In the genomic region with DNA sequence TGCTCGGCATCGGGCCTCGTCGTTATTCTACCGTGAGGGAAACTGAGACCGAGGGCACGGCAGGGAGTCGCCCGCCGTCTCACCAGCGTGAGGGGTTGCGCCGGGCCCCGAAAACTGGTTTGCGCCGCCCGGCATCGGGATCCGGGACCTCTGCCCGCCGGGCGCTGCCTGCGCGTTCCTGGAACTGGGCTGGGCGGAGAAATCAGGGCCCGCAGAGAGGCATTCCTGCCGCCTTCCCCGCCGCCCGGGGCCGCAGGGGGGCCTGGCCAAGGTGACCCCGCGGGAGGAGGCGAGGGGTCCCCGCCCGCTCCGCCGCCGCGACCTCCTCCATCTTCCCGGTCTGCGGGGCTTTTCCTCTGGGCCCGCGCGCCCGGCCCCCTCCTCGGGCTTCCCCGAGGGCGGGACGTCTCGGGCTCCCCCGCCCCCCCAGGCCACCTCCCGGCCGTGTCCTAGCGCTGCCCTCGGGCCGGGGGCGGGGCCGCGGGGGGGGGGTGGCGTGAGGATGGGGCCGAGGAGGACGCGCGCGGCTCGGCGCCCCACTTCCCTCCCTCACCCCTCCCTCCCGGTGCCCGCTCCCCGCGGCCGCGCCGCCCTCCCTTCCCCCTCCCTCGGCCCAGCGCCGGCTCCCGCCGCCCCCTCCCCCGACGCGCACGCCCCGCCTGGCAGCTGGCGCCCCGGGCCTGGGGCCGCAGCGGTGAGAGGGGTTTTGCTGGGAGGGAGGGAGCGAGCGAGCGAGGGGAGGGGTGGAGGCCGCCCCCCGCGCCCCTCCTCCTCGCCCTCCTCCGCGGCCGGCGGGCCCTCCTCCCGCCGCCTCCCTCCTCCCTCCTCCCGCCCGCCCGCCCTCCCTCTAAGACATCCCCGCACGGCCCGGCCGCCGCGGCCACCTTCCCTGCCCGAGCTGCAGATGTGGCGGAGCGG, we compare ENCODE assay signal across 8 cellular contexts. TPM values are rescaled to one million over a fixed set of nuclear protein-coding genes. Genes with fewer than 3 reads are reported as not detected.
DNase-seq lines count a peak whose midpoint lies in the region; FAIRE-seq lines count a peak whose summit lies in the region.

TSS of gene GLIS2 (plus strand) at position 883 of the 918 bp plus-strand sequence. CDS start 16,214 bp downstream, outside the sequence.

- H3K27ac ChIP-seq in neuronal stem cell (replicated peaks; ENCODE audit: low read length) = no peak within 1 kb of the TSS

- H3K14ac ChIP-seq in neuronal stem cell (ENCODE audit: low read length) = peak within 1 kb of the TSS; percentile 90

- peak within 1 kb of the TSS; percentile 100 for H2BK12ac ChIP-seq in neuronal stem cell (ENCODE audit: low read length)

- H3K27me3 ChIP-seq in neuronal stem cell (ENCODE audit: control insufficient read depth in 3 of 3, insufficient read depth in 3 of 3, low read depth in 1 of 3, low read length in 3 of 3) = peaks cover 0 to 19% (median 0%) of the 10 kb centered on the region in 3 experiments

- H3K18ac ChIP-seq in neuronal stem cell (ENCODE audit: low read length) = peak within 1 kb of the TSS; percentile 96

- H3K27me3 Mint-ChIP-seq in activated naive CD4-positive, alpha-beta T cell treated with anti-CD3 and anti-CD28 coated beads, Interleukin-2, amount 50 U/mL, for 24 hours = peaks cover 15% of the 10 kb centered on the region

- H3K9me3 Mint-ChIP-seq in activated naive CD4-positive, alpha-beta T cell treated with anti-CD3 and anti-CD28 coated beads, Interleukin-2, amount 50 U/mL, for 24 hours = no peaks in the 10 kb centered on the region

- FAIRE-seq in frontal cortex (lab: Jason Lieb, UNC) = no peak

- H2AK5ac ChIP-seq in neuronal stem cell (ENCODE audit: low read depth, low read length) = peak within 1 kb of the TSS; percentile 99

- H3K27ac Mint-ChIP-seq in activated naive CD4-positive, alpha-beta T cell treated with anti-CD3 and anti-CD28 coated beads, Interleukin-2, amount 50 U/mL, for 24 hours = no peak within 1 kb of the TSS

- peak within 1 kb of the TSS; percentile 92 for H3K9ac ChIP-seq in neuronal stem cell (ENCODE audit: low read depth, low read length, poor library complexity)

- no CpG with 5 or more reads among the region's 114 CpGs for WGBS in neuronal stem cell (ENCODE audit: extremely low coverage in 2 of 2, insufficient read length in 2 of 2, insufficient replicate concordance in 1 of 2), 2 donors

- peak within 1 kb of the TSS; percentile 88 for H2BK5ac ChIP-seq in neuronal stem cell (ENCODE audit: low read length)

- H4K91ac ChIP-seq in neuronal stem cell (ENCODE audit: low read depth, low read length, poor library complexity) = peak within 1 kb of the TSS; percentile 92

- H3K36me3 Mint-ChIP-seq in activated naive CD4-positive, alpha-beta T cell treated with anti-CD3 and anti-CD28 coated beads, Interleukin-2, amount 50 U/mL, for 24 hours = no peaks in the 10 kb centered on the region

- peak within 1 kb of the TSS; percentile 85 for H3K23ac ChIP-seq in neuronal stem cell (ENCODE audit: low read depth, low read length, poor library complexity)

- H3K4me1 ChIP-seq in neuronal stem cell (ENCODE audit: control insufficient read depth in 2 of 2, insufficient read depth in 1 of 2, low read depth in 1 of 2, low read length in 2 of 2) = peaks cover 33 to 34% of the 10 kb centered on the region in 2 donors

- H3K79me1 ChIP-seq in neuronal stem cell (ENCODE audit: low read depth, low read length) = peaks cover 21% of the 10 kb centered on the region

- peak within 1 kb of the TSS; percentile 98 for H3K4me2 ChIP-seq in neuronal stem cell (ENCODE audit: insufficient read depth, low read length, poor library complexity, severe bottlenecking)

- DNase-seq in activated gamma-delta T cell (lab: John Stamatoyannopoulos, UW) = peak; percentile 44
- DNase-seq in activated gamma-delta T cell treated with Interleukin-2 at 50 U/mL for 16 hours = no peak
- peak; percentile 96 for DNase-seq in NCI-H2227 (lab: John Stamatoyannopoulos, UW; ENCODE audit: unreplicated experiment)
- peak; percentile 80 to 86 for DNase-seq in frontal cortex (ENCODE audit: low spot score in 2 of 2)
- DNase-seq in neuronal stem cell (ENCODE audit: low spot score) = peak; percentile 80
- DNase-seq in pons (ENCODE audit: low spot score) = no peak
- no peak for DNase-seq in Ammon's horn (ENCODE audit: low spot score)

- H2BK15ac ChIP-seq in neuronal stem cell (ENCODE audit: low read length) = peak within 1 kb of the TSS; percentile 100

- peaks cover 0 to 2% of the 10 kb centered on the region in 2 donors for H3K9me3 ChIP-seq in neuronal stem cell (replicated peaks in 1 of 2; ENCODE audit: control insufficient read depth in 2 of 2, insufficient read depth in 1 of 2, low read depth in 1 of 2, low read length in 2 of 2)

- peak within 1 kb of the TSS; percentile 93 for H3K4me3 Mint-ChIP-seq in activated naive CD4-positive, alpha-beta T cell treated with anti-CD3 and anti-CD28 coated beads, Interleukin-2, amount 50 U/mL, for 24 hours

- H2AFZ ChIP-seq in neuronal stem cell (ENCODE audit: low read length) = peak within 1 kb of the TSS; percentile 90

- H3K4me1 Mint-ChIP-seq in activated naive CD4-positive, alpha-beta T cell treated with anti-CD3 and anti-CD28 coated beads, Interleukin-2, amount 50 U/mL, for 24 hours = peaks cover 11% of the 10 kb centered on the region

- no peak within 1 kb of the TSS for H4K8ac ChIP-seq in neuronal stem cell (ENCODE audit: low read depth, low read length)

- H3K4ac ChIP-seq in neuronal stem cell (ENCODE audit: low read length) = peak within 1 kb of the TSS; percentile 53

- H2BK120ac ChIP-seq in neuronal stem cell (ENCODE audit: low read depth, low read length) = peak within 1 kb of the TSS; percentile 100

- H3K36me3 ChIP-seq in neuronal stem cell (replicated peaks in 1 of 2; ENCODE audit: control insufficient read depth in 2 of 2, insufficient read depth in 2 of 2, low read length in 2 of 2) = no peaks in the 10 kb centered on the region

- H3K4me3 ChIP-seq in neuronal stem cell (ENCODE audit: low read length in 2 of 2) = peak within 1 kb of the TSS; percentile 89 to 91

RNA-seq across cellular contexts. Expression of gene GLIS2, which starts in this region (rescaled TPM):
- total RNA-seq in frontal cortex = 8.6 TPM
- 7.6 TPM for polyA plus RNA-seq in neuronal stem cell (2013, experiment 1 of 2)
- 7.9 TPM for polyA plus RNA-seq in neuronal stem cell (2013, experiment 2 of 2)

Comparison
In these comparisons a context has a peak if more than half of its experiments do, and no peak if none do; other contexts are left out.
1. DNase-seq: peak in activated gamma-delta T cell (single experiment), NCI-H2227 (single experiment), frontal cortex (2 of 2) and neuronal stem cell (single experiment); none in activated gamma-delta T cell treated with Interleukin-2 at 50 U/mL for 16 hours (single experiment), pons (single experiment) and Ammon's horn (single experiment).